Comparison of ENCODE assay signal across 8 cellular contexts in genomic region chr2:231671617-231672350, GRCh38. TPM values are rescaled to one million over a fixed set of nuclear protein-coding genes. Genes with fewer than 3 reads are reported as not detected.
DNase-seq lines count a peak whose midpoint lies in the region; ATAC-seq and TF ChIP-seq lines count a peak whose summit lies in the region.

No MANE protein-coding gene starts in this region.

- DNase-seq in WERI-Rb-1 = no peak
- DNase-seq in psoas muscle = no peak
- no peak for DNase-seq in HUDEP-2 (lab: John Stamatoyannopoulos, UW; ENCODE audit: unreplicated experiment in 76 of 76)
- no peak for DNase-seq in G401 (ENCODE audit: low spot score)
- no peak for DNase-seq in glomerular visceral epithelial cell (ENCODE audit: extremely low spot score)
- no peak for DNase-seq in hypothalamus (lab: John Stamatoyannopoulos, UW)

- peak overlapping the region; percentile 99 for H3K27ac ChIP-seq in WERI-Rb-1
- peak overlapping the region; percentile 50 for H3K27ac ChIP-seq in psoas muscle

- in situ Hi-C loops in G401 (cut with HindIII; ENCODE audit: low sequenced_read_pairs) = no loop called here

- H3K9me3 ChIP-seq in WERI-Rb-1 (ENCODE audit: severe bottlenecking) (no peaks in the 10 kb centered on the region), psoas muscle (no peaks in the 10 kb centered on the region)

- WGBS in psoas muscle, 3 donors = 59 to 72% (median 64%) methylated on average over 16 to 19 of the region's 19 CpGs

- peaks cover 22% of the 10 kb centered on the region for H3K4me1 ChIP-seq in psoas muscle

- ATAC-seq in GM18861 (IDR thresholded peaks at IDR 0.05; ENCODE audit: unreplicated experiment) (peak; percentile 27), HG02763 (IDR thresholded peaks at IDR 0.05; ENCODE audit: unreplicated experiment) (peak; percentile 38), psoas muscle (no peak)

- H3K36me3 ChIP-seq in WERI-Rb-1 (no peaks in the 10 kb centered on the region), psoas muscle (ENCODE audit: insufficient read depth in 1 of 2, low read depth in 1 of 2) (no peaks in the 10 kb centered on the region)

- peak overlapping the region; percentile 74 for H3K4me3 ChIP-seq in WERI-Rb-1 (ENCODE audit: low read depth, low read length)
- H3K4me3 ChIP-seq in psoas muscle = no peak overlapping the region

- TF ChIP-seq CTCF in WERI-Rb-1 (IDR thresholded peaks at IDR 0.05; ENCODE audit: low read depth, low read length) (0 out of 2 replicates have a peak, but pooled peaks have one; percentile 2), psoas muscle (IDR thresholded peaks at IDR 0.05) (no peak)

- H3K27me3 ChIP-seq in WERI-Rb-1 (ENCODE audit: insufficient read depth, low read depth, severe bottlenecking) = no peaks in the 10 kb centered on the region
- no peaks in the 10 kb centered on the region for H3K27me3 ChIP-seq in psoas muscle (ENCODE audit: insufficient read depth in 3 of 3, low read length in 2 of 3)

- intact Hi-C loops in psoas muscle (cut with DNase I) = loop anchor here in 1 of 2 donors (2.0 kb wide), 1 partner anchor 23 kb away; no protein-coding TSS in a partner anchor

RNA-seq across cellular contexts. Expression of gene PTMA, which starts 36.5 kb away (rescaled TPM):
- 100 to 1,000 TPM; 124 to 263 (median 168) TPM for total RNA-seq in psoas muscle
- 100 to 1,000 TPM; 210 to 347 (median 274) TPM for polyA plus RNA-seq in psoas muscle
- 1,275 and 1,509 TPM in 2 replicates for total RNA-seq in G401 (2014; rRNA removed; shearing (Covaris generic))

Comparison
In these comparisons a context has a peak if more than half of its experiments do, and no peak if none do; other contexts are left out.
1. ATAC-seq: peak in GM18861 (single experiment) and HG02763 (single experiment); none in psoas muscle (0 of 4).